ENCODE assay signal across 1 cellular context in the genomic region with DNA sequence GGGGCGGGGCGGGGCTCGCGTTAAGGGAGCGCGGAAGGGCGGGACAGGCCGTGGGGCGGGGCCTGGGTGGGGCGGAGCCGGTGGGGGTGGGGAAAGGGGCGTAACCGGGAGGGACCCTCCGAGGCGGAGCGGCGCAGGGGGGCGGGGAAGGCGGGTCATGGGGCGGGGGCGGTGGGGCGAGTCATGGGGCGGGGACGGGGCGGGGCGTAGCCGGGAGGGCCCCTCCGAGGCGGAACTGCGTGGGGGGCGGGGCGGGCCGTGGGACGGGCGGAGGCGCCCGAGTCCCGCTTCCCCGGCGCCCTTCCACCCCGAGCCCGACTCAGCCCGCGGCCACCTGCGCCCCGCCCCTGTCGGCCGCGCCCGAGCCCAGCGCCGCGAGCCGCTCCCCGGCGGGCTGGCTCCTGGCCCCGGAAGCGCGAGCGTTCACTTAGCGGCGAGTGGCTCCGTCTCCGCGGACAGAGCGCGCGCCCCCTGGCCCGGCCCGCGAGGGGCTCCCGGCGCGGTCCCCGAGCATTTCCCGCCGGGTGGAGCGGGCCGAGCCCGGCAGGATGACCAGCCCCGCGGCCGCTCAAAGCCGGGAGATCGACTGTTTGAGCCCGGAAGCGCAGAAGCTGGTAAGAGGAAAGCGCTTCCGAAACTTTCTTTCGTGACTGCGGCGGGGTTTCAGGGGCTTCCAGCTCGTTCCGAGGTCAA.
TF ChIP-seq lines count a peak whose summit lies in the region.

No MANE protein-coding gene starts in this region.

TF ChIP-seq in K562, 482 proteins besides CTCF, POLR2A, EP300 and RAD21 (continued from another document and continues in another):
- TF ChIP-seq POLR2AphosphoS5 (IDR thresholded peaks at IDR 0.05; ENCODE audit: control insufficient read depth, insufficient read depth, low read depth, low read length): 0 out of 2 replicates have a peak, but pooled peaks have one; percentile 29
- TF ChIP-seq, protein P1, sequence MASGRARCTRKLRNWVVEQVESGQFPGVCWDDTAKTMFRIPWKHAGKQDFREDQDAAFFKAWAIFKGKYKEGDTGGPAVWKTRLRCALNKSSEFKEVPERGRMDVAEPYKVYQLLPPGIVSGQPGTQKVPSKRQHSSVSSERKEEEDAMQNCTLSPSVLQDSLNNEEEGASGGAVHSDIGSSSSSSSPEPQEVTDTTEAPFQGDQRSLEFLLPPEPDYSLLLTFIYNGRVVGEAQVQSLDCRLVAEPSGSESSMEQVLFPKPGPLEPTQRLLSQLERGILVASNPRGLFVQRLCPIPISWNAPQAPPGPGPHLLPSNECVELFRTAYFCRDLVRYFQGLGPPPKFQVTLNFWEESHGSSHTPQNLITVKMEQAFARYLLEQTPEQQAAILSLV (tag; IDR thresholded peaks at IDR 0.05): no peak
- peak; percentile 56 for TF ChIP-seq GABPA (tag; conservative IDR thresholded peaks at IDR 0.05; ENCODE audit: low read depth)
- TF ChIP-seq MEF2A (IDR thresholded peaks at IDR 0.05; ENCODE audit: control insufficient read depth, low read depth, low read length): no peak
- no peak for TF ChIP-seq ZNF347 (CRISPR knock-in tag; IDR thresholded peaks at IDR 0.05; ENCODE audit: low read depth)
- TF ChIP-seq RBBP5 (IDR thresholded peaks at IDR 0.05; ENCODE audit: borderline replicate concordance, insufficient read depth, low read length, poor library complexity, severe bottlenecking): peak; percentile 68
- TF ChIP-seq, protein P2, sequence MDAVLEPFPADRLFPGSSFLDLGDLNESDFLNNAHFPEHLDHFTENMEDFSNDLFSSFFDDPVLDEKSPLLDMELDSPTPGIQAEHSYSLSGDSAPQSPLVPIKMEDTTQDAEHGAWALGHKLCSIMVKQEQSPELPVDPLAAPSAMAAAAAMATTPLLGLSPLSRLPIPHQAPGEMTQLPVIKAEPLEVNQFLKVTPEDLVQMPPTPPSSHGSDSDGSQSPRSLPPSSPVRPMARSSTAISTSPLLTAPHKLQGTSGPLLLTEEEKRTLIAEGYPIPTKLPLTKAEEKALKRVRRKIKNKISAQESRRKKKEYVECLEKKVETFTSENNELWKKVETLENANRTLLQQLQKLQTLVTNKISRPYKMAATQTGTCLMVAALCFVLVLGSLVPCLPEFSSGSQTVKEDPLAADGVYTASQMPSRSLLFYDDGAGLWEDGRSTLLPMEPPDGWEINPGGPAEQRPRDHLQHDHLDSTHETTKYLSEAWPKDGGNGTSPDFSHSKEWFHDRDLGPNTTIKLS (IDR thresholded peaks at IDR 0.05; ENCODE audit: borderline replicate concordance, low read depth): no peak; the same call in 1 of the 2 replicates
- TF ChIP-seq, protein P3, sequence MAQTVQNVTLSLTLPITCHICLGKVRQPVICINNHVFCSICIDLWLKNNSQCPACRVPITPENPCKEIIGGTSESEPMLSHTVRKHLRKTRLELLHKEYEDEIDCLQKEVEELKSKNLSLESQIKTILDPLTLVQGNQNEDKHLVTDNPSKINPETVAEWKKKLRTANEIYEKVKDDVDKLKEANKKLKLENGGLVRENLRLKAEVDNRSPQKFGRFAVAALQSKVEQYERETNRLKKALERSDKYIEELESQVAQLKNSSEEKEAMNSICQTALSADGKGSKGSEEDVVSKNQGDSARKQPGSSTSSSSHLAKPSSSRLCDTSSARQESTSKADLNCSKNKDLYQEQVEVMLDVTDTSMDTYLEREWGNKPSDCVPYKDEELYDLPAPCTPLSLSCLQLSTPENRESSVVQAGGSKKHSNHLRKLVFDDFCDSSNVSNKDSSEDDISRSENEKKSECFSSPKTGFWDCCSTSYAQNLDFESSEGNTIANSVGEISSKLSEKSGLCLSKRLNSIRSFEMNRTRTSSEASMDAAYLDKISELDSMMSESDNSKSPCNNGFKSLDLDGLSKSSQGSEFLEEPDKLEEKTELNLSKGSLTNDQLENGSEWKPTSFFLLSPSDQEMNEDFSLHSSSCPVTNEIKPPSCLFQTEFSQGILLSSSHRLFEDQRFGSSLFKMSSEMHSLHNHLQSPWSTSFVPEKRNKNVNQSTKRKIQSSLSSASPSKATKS (CRISPR knock-in tag; IDR thresholded peaks at IDR 0.05): no peak
- TF ChIP-seq, protein P4, sequence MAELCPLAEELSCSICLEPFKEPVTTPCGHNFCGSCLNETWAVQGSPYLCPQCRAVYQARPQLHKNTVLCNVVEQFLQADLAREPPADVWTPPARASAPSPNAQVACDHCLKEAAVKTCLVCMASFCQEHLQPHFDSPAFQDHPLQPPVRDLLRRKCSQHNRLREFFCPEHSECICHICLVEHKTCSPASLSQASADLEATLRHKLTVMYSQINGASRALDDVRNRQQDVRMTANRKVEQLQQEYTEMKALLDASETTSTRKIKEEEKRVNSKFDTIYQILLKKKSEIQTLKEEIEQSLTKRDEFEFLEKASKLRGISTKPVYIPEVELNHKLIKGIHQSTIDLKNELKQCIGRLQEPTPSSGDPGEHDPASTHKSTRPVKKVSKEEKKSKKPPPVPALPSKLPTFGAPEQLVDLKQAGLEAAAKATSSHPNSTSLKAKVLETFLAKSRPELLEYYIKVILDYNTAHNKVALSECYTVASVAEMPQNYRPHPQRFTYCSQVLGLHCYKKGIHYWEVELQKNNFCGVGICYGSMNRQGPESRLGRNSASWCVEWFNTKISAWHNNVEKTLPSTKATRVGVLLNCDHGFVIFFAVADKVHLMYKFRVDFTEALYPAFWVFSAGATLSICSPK (IDR thresholded peaks at IDR 0.05; ENCODE audit: borderline replicate concordance): no peak
- no peak for TF ChIP-seq SMAD3 (CRISPR knock-in tag; conservative IDR thresholded peaks at IDR 0.05)
- TF ChIP-seq SIN3A (IDR thresholded peaks at IDR 0.05; ENCODE audit: borderline replicate concordance in 2 of 2, control insufficient read depth in 1 of 2, low read depth in 2 of 2, low read length in 2 of 2): peak in 1 of 2 experiments; percentile 15; a peak in 1 of 4 replicates
- TF ChIP-seq KLF1 (tag; IDR thresholded peaks at IDR 0.05): 0 out of 2 replicates have a peak, but pooled peaks have one; percentile 18
- peak; percentile 55; the same call in 1 of the 2 replicates for TF ChIP-seq PHF8 (IDR thresholded peaks at IDR 0.05; ENCODE audit: borderline replicate concordance, low read length)
- TF ChIP-seq ELF2 (CRISPR knock-in tag; IDR thresholded peaks at IDR 0.05): peak; percentile 28; the same call in 1 of the 2 replicates
- TF ChIP-seq SNIP1 (IDR thresholded peaks at IDR 0.05; ENCODE audit: low read depth): no peak
- TF ChIP-seq, protein P5, sequence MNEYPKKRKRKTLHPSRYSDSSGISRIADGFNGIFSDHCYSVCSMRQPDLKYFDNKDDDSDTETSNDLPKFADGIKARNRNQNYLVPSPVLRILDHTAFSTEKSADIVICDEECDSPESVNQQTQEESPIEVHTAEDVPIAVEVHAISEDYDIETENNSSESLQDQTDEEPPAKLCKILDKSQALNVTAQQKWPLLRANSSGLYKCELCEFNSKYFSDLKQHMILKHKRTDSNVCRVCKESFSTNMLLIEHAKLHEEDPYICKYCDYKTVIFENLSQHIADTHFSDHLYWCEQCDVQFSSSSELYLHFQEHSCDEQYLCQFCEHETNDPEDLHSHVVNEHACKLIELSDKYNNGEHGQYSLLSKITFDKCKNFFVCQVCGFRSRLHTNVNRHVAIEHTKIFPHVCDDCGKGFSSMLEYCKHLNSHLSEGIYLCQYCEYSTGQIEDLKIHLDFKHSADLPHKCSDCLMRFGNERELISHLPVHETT (CRISPR knock-in tag; conservative IDR thresholded peaks at IDR 0.05 in 1 of 2, IDR thresholded peaks at IDR 0.05 in 1 of 2): peak in 1 of 2 experiments; percentile 75; a peak in 2 of 4 replicates
- TF ChIP-seq ADNP (tag; IDR thresholded peaks at IDR 0.05): no peak
- no peak for TF ChIP-seq EGR1 (conservative IDR thresholded peaks at IDR 0.05)
- no peak for TF ChIP-seq THRAP3 (IDR thresholded peaks at IDR 0.05; ENCODE audit: borderline replicate concordance)
- no peak for TF ChIP-seq SETDB1 (IDR thresholded peaks at IDR 0.05; ENCODE audit: low read length)
- no peak for TF ChIP-seq HNRNPLL (IDR thresholded peaks at IDR 0.05; ENCODE audit: low read depth, low read length, poor library complexity, severe bottlenecking)
- peak; percentile 60; the same call in 1 of the 2 replicates for TF ChIP-seq GATAD2B (IDR thresholded peaks at IDR 0.05; ENCODE audit: borderline replicate concordance)
- TF ChIP-seq ZNF586 (CRISPR knock-in tag; conservative IDR thresholded peaks at IDR 0.05): no peak
- no peak for TF ChIP-seq SAP30 (IDR thresholded peaks at IDR 0.05; ENCODE audit: borderline replicate concordance, insufficient read depth, low read depth, low read length, poor library complexity, severe bottlenecking)
- TF ChIP-seq PURB (CRISPR knock-in tag; IDR thresholded peaks at IDR 0.05; ENCODE audit: low read depth): no peak
- TF ChIP-seq CCNT2 (IDR thresholded peaks at IDR 0.05; ENCODE audit: borderline replicate concordance, extremely low read depth, insufficient read length, low read depth, low read length): peak; percentile 62
- no peak for TF ChIP-seq RCOR1 (IDR thresholded peaks at IDR 0.05; ENCODE audit: borderline replicate concordance in 1 of 2, low read depth in 2 of 2, low read length in 2 of 2)
- no peak for TF ChIP-seq CHD1 (IDR thresholded peaks at IDR 0.05; ENCODE audit: low read length)
- no peak for TF ChIP-seq ZFP30 (CRISPR knock-in tag; IDR thresholded peaks at IDR 0.05; ENCODE audit: borderline replicate concordance)
- no peak for TF ChIP-seq ATF1 (CRISPR knock-in tag; IDR thresholded peaks at IDR 0.05)
- no peak for TF ChIP-seq ATF1 (tag; IDR thresholded peaks at IDR 0.05)
- TF ChIP-seq JUN (IDR thresholded peaks at IDR 0.05; ENCODE audit: borderline replicate concordance, low read depth, low read length): no peak
- TF ChIP-seq JUN (CRISPR knock-in tag; IDR thresholded peaks at IDR 0.05; ENCODE audit: borderline replicate concordance): no peak
- TF ChIP-seq, protein P6, sequence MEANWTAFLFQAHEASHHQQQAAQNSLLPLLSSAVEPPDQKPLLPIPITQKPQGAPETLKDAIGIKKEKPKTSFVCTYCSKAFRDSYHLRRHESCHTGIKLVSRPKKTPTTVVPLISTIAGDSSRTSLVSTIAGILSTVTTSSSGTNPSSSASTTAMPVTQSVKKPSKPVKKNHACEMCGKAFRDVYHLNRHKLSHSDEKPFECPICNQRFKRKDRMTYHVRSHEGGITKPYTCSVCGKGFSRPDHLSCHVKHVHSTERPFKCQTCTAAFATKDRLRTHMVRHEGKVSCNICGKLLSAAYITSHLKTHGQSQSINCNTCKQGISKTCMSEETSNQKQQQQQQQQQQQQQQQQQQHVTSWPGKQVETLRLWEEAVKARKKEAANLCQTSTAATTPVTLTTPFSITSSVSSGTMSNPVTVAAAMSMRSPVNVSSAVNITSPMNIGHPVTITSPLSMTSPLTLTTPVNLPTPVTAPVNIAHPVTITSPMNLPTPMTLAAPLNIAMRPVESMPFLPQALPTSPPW (CRISPR knock-in tag; IDR thresholded peaks at IDR 0.05): peak; percentile 85
- peak; percentile 83 for TF ChIP-seq RBFOX2 (IDR thresholded peaks at IDR 0.05; ENCODE audit: low read depth, low read length)
- peak in 1 of 2 experiments; percentile 62; a peak in 1 of 4 replicates for TF ChIP-seq MAZ (CRISPR knock-in tag; conservative IDR thresholded peaks at IDR 0.05 in 1 of 2, IDR thresholded peaks at IDR 0.05 in 1 of 2)
- TF ChIP-seq, protein P7, sequence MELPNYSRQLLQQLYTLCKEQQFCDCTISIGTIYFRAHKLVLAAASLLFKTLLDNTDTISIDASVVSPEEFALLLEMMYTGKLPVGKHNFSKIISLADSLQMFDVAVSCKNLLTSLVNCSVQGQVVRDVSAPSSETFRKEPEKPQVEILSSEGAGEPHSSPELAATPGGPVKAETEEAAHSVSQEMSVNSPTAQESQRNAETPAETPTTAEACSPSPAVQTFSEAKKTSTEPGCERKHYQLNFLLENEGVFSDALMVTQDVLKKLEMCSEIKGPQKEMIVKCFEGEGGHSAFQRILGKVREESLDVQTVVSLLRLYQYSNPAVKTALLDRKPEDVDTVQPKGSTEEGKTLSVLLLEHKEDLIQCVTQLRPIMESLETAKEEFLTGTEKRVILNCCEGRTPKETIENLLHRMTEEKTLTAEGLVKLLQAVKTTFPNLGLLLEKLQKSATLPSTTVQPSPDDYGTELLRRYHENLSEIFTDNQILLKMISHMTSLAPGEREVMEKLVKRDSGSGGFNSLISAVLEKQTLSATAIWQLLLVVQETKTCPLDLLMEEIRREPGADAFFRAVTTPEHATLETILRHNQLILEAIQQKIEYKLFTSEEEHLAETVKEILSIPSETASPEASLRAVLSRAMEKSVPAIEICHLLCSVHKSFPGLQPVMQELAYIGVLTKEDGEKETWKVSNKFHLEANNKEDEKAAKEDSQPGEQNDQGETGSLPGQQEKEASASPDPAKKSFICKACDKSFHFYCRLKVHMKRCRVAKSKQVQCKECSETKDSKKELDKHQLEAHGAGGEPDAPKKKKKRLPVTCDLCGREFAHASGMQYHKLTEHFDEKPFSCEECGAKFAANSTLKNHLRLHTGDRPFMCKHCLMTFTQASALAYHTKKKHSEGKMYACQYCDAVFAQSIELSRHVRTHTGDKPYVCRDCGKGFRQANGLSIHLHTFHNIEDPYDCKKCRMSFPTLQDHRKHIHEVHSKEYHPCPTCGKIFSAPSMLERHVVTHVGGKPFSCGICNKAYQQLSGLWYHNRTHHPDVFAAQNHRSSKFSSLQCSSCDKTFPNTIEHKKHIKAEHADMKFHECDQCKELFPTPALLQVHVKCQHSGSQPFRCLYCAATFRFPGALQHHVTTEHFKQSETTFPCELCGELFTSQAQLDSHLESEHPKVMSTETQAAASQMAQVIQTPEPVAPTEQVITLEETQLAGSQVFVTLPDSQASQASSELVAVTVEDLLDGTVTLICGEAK (IDR thresholded peaks at IDR 0.05): peak; percentile 27; the same call in 1 of the 2 replicates
- TF ChIP-seq, protein P7 (CRISPR knock-in tag; IDR thresholded peaks at IDR 0.05): no peak
- TF ChIP-seq CBFA2T3 (IDR thresholded peaks at IDR 0.05): no peak
- peak; percentile 37; the same call in 1 of the 2 replicates for TF ChIP-seq SIN3B (IDR thresholded peaks at IDR 0.05; ENCODE audit: low read depth)
